In genomic region chr10:70206762-70207161, GRCh38 we compare ENCODE assay signal across 10 cellular contexts.
"Had no signal": no experiment of that assay in that cellular context is flagged by ENCODE, and none has a peak within 500 bp of the region (broad histone marks: within the 10 kb centered on the region; RNA-seq: fewer than 3 reads in every experiment).

No MANE protein-coding gene starts in this region.

- H3K27ac ChIP-seq: GM23248 had no signal

- H3K9me3 ChIP-seq: HAP-1 had no signal

- FAIRE-seq: H1 had no signal

- H3K4me2 ChIP-seq: GM23338 had no signal

- H3K4me1 ChIP-seq: HAP-1 had no signal

- DNase-seq: GM23248, GOT3, H7, H9, HCEC 1CT, HFFc6 had no signal

- H3K4me3 ChIP-seq: GM23248, GM23338, HAP-1 had no signal

- H2AFZ ChIP-seq: GM23248, GM23338 had no signal

- H3K9ac ChIP-seq: GM23248 had no signal

- ATAC-seq: GM23338, HCT116 had no signal
